22 cellular contexts compared by ENCODE assay signal in the genomic region with DNA sequence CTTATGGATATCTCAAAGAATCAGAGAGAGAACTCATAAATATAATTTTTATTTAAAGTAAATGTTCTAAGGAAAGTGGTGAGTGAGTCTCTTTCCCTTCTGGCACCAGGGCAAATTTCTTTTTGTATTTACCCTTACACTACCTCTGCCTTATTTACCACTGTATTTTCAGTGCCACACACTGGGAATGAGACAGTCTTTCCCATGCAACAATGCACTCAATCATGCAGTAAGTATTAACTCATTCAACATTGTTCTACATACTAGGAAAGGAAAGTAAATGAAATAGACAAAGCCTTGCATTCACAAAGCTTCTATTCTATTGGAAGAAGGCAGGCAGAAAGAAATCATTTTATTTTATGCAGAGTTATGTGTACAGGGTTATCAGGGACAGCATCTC.
"Had no signal": no experiment of that assay in that cellular context is flagged by ENCODE, and none has a peak within 500 bp of the region (broad histone marks: within the 10 kb centered on the region; RNA-seq: fewer than 3 reads in every experiment).

No MANE protein-coding gene starts in this region.

- H3K4me3 Mint-ChIP-seq: central memory CD8-positive, alpha-beta T cell; dendritic cell treated with granulocyte-macrophage colony-stimulating factor and Interleukin-4, amounts not matched to agents 40 ng/mL and 50 ng/mL, for 4 days; immature natural killer cell; natural killer cell; stimulated activated memory B cell treated with anti-CD40 and anti-IgM and Interleukin-4, amounts not matched to agents 10 μg/mL and 1 μg/mL and 100 μg/mL, for 72 hours had no signal

- FAIRE-seq: endothelial cell of umbilical vein, urothelium cell line had no signal

- DNase-seq: colonic mucosa; effector CD8-positive, alpha-beta T cell; foreskin keratinocyte; hypothalamus; immature natural killer cell; islet precursor cell; kidney glomerular epithelial cell; left ventricle myocardium superior; lower lobe of right lung; natural killer cell; nucleus accumbens; posterior cingulate gyrus; psoas muscle; sigmoid colon; stimulated activated CD4-positive, alpha-beta T cell treated with anti-CD3 and anti-CD28 coated beads, Interleukin-4, amount 100 ng/mL, for 4 hours; stimulated activated naive CD8-positive, alpha-beta T cell treated with anti-CD3 and anti-CD28 coated beads, Interleukin-15, Interleukin-2, amounts not matched to agents 100 U/mL and 50 U/mL, for 24 hours; upper lobe of left lung had no signal

- H3K27ac Mint-ChIP-seq: dendritic cell treated with granulocyte-macrophage colony-stimulating factor and Interleukin-4, amounts not matched to agents 40 ng/mL and 50 ng/mL, for 4 days; immature natural killer cell; natural killer cell had no signal

- H3K4me1 Mint-ChIP-seq: central memory CD8-positive, alpha-beta T cell; immature natural killer cell; natural killer cell; stimulated activated memory B cell treated with anti-CD40 and anti-IgM and Interleukin-4, amounts not matched to agents 10 μg/mL and 1 μg/mL and 100 μg/mL, for 72 hours had no signal

- H3K27me3 Mint-ChIP-seq: central memory CD8-positive, alpha-beta T cell; dendritic cell treated with granulocyte-macrophage colony-stimulating factor and Interleukin-4, amounts not matched to agents 40 ng/mL and 50 ng/mL, for 4 days; stimulated activated memory B cell treated with anti-CD40 and anti-IgM and Interleukin-4, amounts not matched to agents 10 μg/mL and 1 μg/mL and 100 μg/mL, for 72 hours had no signal
